ENCODE assay signal across 14 cellular contexts in genomic region chr6:163731215-163732013, GRCh38.
"Had no signal": no experiment of that assay in that cellular context is flagged by ENCODE, and none has a peak within 500 bp of the region (broad histone marks: within the 10 kb centered on the region; RNA-seq: fewer than 3 reads in every experiment).

No MANE protein-coding gene starts in this region.

- H3K27ac ChIP-seq: foreskin keratinocyte, stomach, thoracic aorta had no signal

- H3K4me1 ChIP-seq: foreskin keratinocyte had no signal

- DNase-seq: activated CD4-positive, alpha-beta memory T cell treated with anti-CD3 and anti-CD28 coated beads, Interleukin-2, amount 10 ng/mL, durations not matched to agents 7 days and 5 days; activated CD4-positive, alpha-beta T cell treated with anti-CD3 and anti-CD28 coated beads for 1 hour; activated CD8-positive, alpha-beta memory T cell treated with anti-CD3 and anti-CD28 coated beads, Interleukin-2, amount 50 U/mL, for 48 hours; activated naive CD4-positive, alpha-beta T cell treated with Interleukin-2 at 50 U/mL for 16 hours; foreskin keratinocyte; head of caudate nucleus; left colon; stimulated activated CD4-positive, alpha-beta T cell treated with anti-CD3 and anti-CD28 coated beads, Interleukin-4, amount 100 ng/mL, for 4 hours; stomach had no signal

- H3K4me3 ChIP-seq: stomach, thoracic aorta had no signal

- ATAC-seq: foreskin keratinocyte; left colon; natural killer cell treated with Interleukin-12 subunit alpha and Interleukin-12 subunit beta and Interleukin-15 and Interleukin-18, amount 100 ng/mL, for 72 hours had no signal

- H3K4me1 Mint-ChIP-seq: activated CD4-positive, alpha-beta memory T cell treated with anti-CD3 and anti-CD28 coated beads, Interleukin-2, amount 10 ng/mL, durations not matched to agents 7 days and 5 days had no signal

- H3K36me3 Mint-ChIP-seq: natural killer cell treated with Interleukin-12 subunit alpha and Interleukin-12 subunit beta and Interleukin-15 and Interleukin-18, amount 100 ng/mL, for 72 hours had no signal

- FAIRE-seq: colon, urothelium cell line had no signal

- H3K9me3 Mint-ChIP-seq: activated CD4-positive, alpha-beta memory T cell treated with anti-CD3 and anti-CD28 coated beads, Interleukin-2, amount 10 ng/mL, durations not matched to agents 7 days and 5 days; natural killer cell treated with Interleukin-12 subunit alpha and Interleukin-12 subunit beta and Interleukin-15 and Interleukin-18, amount 100 ng/mL, for 72 hours; T-helper 1 cell treated with Interleukin-12 subunit alpha and Interleukin-12 subunit beta and Interleukin-4 antibody, amounts not matched to agents 30 μg/mL and 1 μg/mL, for 36 hours had no signal

- H3K9me3 ChIP-seq: stomach, thoracic aorta had no signal

- H3K27me3 Mint-ChIP-seq: natural killer cell treated with Interleukin-12 subunit alpha and Interleukin-12 subunit beta and Interleukin-15 and Interleukin-18, amount 100 ng/mL, for 72 hours had no signal

- H3K4me3 Mint-ChIP-seq: activated CD4-positive, alpha-beta memory T cell treated with anti-CD3 and anti-CD28 coated beads, Interleukin-2, amount 10 ng/mL, durations not matched to agents 7 days and 5 days; natural killer cell treated with Interleukin-12 subunit alpha and Interleukin-12 subunit beta and Interleukin-15 and Interleukin-18, amount 100 ng/mL, for 72 hours; T-helper 1 cell treated with Interleukin-12 subunit alpha and Interleukin-12 subunit beta and Interleukin-4 antibody, amounts not matched to agents 30 μg/mL and 1 μg/mL, for 36 hours had no signal

- H3K36me3 ChIP-seq: stomach, thoracic aorta had no signal

- H3K27me3 ChIP-seq: foreskin keratinocyte, stomach had no signal

- H3K27ac Mint-ChIP-seq: activated CD4-positive, alpha-beta memory T cell treated with anti-CD3 and anti-CD28 coated beads, Interleukin-2, amount 10 ng/mL, durations not matched to agents 7 days and 5 days; natural killer cell treated with Interleukin-12 subunit alpha and Interleukin-12 subunit beta and Interleukin-15 and Interleukin-18, amount 100 ng/mL, for 72 hours; T-helper 1 cell treated with Interleukin-12 subunit alpha and Interleukin-12 subunit beta and Interleukin-4 antibody, amounts not matched to agents 30 μg/mL and 1 μg/mL, for 36 hours had no signal
